In the genomic region with DNA sequence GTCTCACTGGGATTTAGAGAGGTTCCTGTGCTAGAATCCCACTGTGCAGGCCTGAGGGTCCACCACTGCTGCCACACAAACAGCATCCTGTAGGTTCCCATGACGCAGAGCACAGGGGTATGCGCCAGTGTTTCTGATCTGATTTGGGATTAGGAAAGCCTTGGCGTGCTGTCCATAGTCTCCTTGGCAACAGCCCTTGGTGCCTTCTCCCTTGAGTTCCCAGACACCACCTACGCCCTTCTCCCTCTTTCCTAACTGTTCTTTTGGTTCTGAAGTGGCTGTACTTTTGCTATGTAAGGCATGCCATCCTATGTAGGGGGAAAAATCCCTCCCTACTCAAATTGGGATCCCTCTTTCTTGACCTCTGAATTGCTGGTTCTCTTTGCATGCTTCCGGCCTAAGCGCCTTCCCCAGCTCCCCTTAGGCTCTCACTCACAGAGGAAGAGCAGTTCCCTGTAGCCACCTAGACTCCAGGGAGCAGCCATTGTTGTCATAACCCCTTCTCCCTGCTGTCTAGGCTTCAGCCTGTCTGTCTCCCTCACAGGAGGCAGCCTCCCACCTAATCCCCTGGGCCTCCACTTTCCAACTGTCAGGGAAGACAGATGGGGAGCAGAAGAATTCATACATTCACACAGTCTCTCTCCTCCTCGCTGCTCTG, we compare ENCODE assay signal across 8 cellular contexts. TPM values are rescaled to one million over a fixed set of nuclear protein-coding genes. Genes with fewer than 3 reads are reported as not detected.
DNase-seq lines count a peak whose midpoint lies in the region; ATAC-seq and TF ChIP-seq lines count a peak whose summit lies in the region.

No MANE protein-coding gene starts in this region.

- H3K9ac ChIP-seq in endodermal cell (ENCODE audit: extremely low read depth, low read length, poor library complexity, severe bottlenecking) = no peak overlapping the region

- H3K36me3 ChIP-seq in endodermal cell (ENCODE audit: control insufficient read depth, insufficient read depth, low read length) = no peaks in the 10 kb centered on the region

- WGBS in endodermal cell (ENCODE audit: insufficient coverage in 1 of 2, insufficient read length in 1 of 2), 2 experiments = 53 to 85% methylated on average over 5 to 7 of the region's 7 CpGs

- H3K4me1 ChIP-seq in endodermal cell (ENCODE audit: control insufficient read depth, insufficient read depth, low read length) = no peaks in the 10 kb centered on the region

- peak overlapping the region; percentile 23 for H3K27ac Mint-ChIP-seq in T-helper 2 cell treated with Interferon-gamma antibody and Interleukin-4, amounts not matched to agents 5 μg/mL and 100 μg/mL, for 36 hours
- peak overlapping the region; percentile 83 for H3K27ac Mint-ChIP-seq in endodermal cell

- H3K4me1 Mint-ChIP-seq in T-helper 2 cell treated with Interferon-gamma antibody and Interleukin-4, amounts not matched to agents 5 μg/mL and 100 μg/mL, for 36 hours (ENCODE audit: low read depth) = peaks cover 13% of the 10 kb centered on the region
- H3K4me1 Mint-ChIP-seq in endodermal cell = peaks cover 18% of the 10 kb centered on the region

- H3K27me3 ChIP-seq in HL-60 (ENCODE audit: insufficient read depth, poor library complexity, severe bottlenecking) = no peaks in the 10 kb centered on the region
- H3K27me3 ChIP-seq in endodermal cell (ENCODE audit: control insufficient read depth, insufficient read depth, low read length, poor library complexity, severe bottlenecking) = no peaks in the 10 kb centered on the region

- H3K4me3 Mint-ChIP-seq in T-helper 2 cell treated with Interferon-gamma antibody and Interleukin-4, amounts not matched to agents 5 μg/mL and 100 μg/mL, for 36 hours = peak overlapping the region; percentile 64
- H3K4me3 Mint-ChIP-seq in endodermal cell = peak overlapping the region; percentile 22

- H3K4me3 ChIP-seq in HL-60 (replicated peaks; ENCODE audit: insufficient read depth, low read length) (no peak overlapping the region), endodermal cell (ENCODE audit: low read length) (no peak overlapping the region)

- peak overlapping the region; percentile 64 for H3K27ac ChIP-seq in HL-60 (replicated peaks)
- peak overlapping the region; percentile 98 for H3K27ac ChIP-seq in endodermal cell (ENCODE audit: low read depth, low read length)

- H3K27me3 Mint-ChIP-seq in T-helper 2 cell treated with Interferon-gamma antibody and Interleukin-4, amounts not matched to agents 5 μg/mL and 100 μg/mL, for 36 hours (ENCODE audit: low read depth) = no peaks in the 10 kb centered on the region
- peaks cover 2% of the 10 kb centered on the region for H3K27me3 Mint-ChIP-seq in endodermal cell (ENCODE audit: insufficient read depth)

- no peak for DNase-seq in T-helper 2 cell treated with Interferon-gamma antibody and Interleukin-4, amounts not matched to agents 5 μg/mL and 100 μg/mL, for 36 hours (ENCODE audit: low spot score)
- DNase-seq in T-helper 2 cell (no peak), HL-60 (ENCODE audit: low read depth in 1 of 2, low spot score in 1 of 2) (no peak), endodermal cell (no peak), superior temporal gyrus (ENCODE audit: extremely low spot score) (peak; percentile 52), midbrain (lab: John Stamatoyannopoulos, UW) (no peak), SKM-1 (lab: John Stamatoyannopoulos, UW; ENCODE audit: unreplicated experiment) (no peak)

- H3K9me3 Mint-ChIP-seq in T-helper 2 cell treated with Interferon-gamma antibody and Interleukin-4, amounts not matched to agents 5 μg/mL and 100 μg/mL, for 36 hours = no peaks in the 10 kb centered on the region
- H3K9me3 Mint-ChIP-seq in endodermal cell = no peaks in the 10 kb centered on the region

- H3K9me3 ChIP-seq in endodermal cell (ENCODE audit: control insufficient read depth, low read length) = no peaks in the 10 kb centered on the region

- ATAC-seq in HG02623 (IDR thresholded peaks at IDR 0.05; ENCODE audit: unreplicated experiment) = no peak

- H3K36me3 Mint-ChIP-seq in T-helper 2 cell treated with Interferon-gamma antibody and Interleukin-4, amounts not matched to agents 5 μg/mL and 100 μg/mL, for 36 hours (ENCODE audit: low read depth) = no peaks in the 10 kb centered on the region
- no peaks in the 10 kb centered on the region for H3K36me3 Mint-ChIP-seq in endodermal cell (ENCODE audit: low read depth)

- TF ChIP-seq CTCF in HL-60 (IDR thresholded peaks at IDR 0.05; ENCODE audit: insufficient read depth, low read length) (no peak), endodermal cell (conservative IDR thresholded peaks at IDR 0.05) (no peak)

RNA-seq across cellular contexts. Expression of gene RIC8B, which starts 14.8 kb away (rescaled TPM):
- total RNA-seq in endodermal cell = 10 to 100 TPM; 19.6 to 23.3 TPM
- 25.6 TPM for polyA plus RNA-seq in endodermal cell (2013, experiment 1 of 2)
- polyA plus RNA-seq in endodermal cell (2013, experiment 2 of 2) = 23.2 TPM
